8 cellular contexts compared by ENCODE assay signal in the genomic region with DNA sequence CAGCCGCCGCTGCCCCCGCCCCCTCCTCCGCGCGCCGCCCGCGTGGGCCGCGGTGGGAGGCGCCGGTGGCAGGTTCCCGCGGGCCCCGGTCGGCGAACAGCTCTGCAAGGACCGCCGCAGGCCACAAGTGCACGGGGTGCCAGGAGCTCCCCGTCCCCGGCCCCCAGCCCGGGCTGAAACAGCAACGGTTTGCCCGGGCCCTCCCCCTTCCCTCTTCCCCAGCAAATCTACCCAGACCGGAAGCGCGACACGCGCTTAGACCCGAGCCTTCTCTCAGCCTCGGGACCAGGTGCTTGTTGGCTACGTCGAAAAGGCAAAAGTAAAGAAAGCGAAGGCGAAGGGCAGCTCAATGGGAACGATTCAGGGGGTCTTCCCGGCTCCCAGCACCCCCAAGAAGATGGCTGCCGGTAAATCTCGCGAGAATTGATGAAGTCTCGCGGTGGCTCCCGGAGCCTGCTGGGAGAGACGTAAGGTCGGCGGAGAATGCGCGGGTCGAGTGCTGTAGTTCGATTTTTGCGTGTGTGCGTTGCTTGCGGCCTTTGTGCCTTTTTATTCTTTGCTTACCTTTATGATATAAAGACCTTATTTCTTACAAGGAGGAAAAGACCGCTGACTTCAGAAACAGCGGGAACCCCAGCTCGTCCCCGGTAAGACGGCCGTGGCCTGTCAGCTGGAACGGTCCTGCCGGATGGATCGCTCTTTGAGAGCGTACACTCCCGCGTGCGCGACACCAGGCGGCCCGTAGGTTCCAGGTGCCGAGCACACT. TPM values are rescaled to one million over a fixed set of nuclear protein-coding genes. Genes with fewer than 3 reads are reported as not detected.
A peak's percentile ranks its signal among the peaks of the same experiment; 100 is the strongest.
DNase-seq lines count a peak whose midpoint lies in the region; ATAC-seq, FAIRE-seq and TF ChIP-seq lines count a peak whose summit lies in the region.

A gene with protein sequence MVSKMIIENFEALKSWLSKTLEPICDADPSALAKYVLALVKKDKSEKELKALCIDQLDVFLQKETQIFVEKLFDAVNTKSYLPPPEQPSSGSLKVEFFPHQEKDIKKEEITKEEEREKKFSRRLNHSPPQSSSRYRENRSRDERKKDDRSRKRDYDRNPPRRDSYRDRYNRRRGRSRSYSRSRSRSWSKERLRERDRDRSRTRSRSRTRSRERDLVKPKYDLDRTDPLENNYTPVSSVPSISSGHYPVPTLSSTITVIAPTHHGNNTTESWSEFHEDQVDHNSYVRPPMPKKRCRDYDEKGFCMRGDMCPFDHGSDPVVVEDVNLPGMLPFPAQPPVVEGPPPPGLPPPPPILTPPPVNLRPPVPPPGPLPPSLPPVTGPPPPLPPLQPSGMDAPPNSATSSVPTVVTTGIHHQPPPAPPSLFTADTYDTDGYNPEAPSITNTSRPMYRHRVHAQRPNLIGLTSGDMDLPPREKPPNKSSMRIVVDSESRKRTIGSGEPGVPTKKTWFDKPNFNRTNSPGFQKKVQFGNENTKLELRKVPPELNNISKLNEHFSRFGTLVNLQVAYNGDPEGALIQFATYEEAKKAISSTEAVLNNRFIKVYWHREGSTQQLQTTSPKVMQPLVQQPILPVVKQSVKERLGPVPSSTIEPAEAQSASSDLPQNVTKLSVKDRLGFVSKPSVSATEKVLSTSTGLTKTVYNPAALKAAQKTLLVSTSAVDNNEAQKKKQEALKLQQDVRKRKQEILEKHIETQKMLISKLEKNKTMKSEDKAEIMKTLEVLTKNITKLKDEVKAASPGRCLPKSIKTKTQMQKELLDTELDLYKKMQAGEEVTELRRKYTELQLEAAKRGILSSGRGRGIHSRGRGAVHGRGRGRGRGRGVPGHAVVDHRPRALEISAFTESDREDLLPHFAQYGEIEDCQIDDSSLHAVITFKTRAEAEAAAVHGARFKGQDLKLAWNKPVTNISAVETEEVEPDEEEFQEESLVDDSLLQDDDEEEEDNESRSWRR (minus strand): TSS at position 425 of the 766 bp plus-strand sequence. CDS start 481 bp downstream, outside the sequence.

- FAIRE-seq in D721Med (lab: Jason Lieb, UNC) = no peak

- TF ChIP-seq CTCF in D721Med (IDR thresholded peaks at IDR 0.05; ENCODE audit: insufficient read depth, missing control alignments) = no peak

- DNase-seq in D721Med (ENCODE audit: insufficient read length, low spot score) (peak; percentile 61), HuH-7.5 (ENCODE audit: low spot score) (peak; percentile 82), OCI-M1 (lab: John Stamatoyannopoulos, UW) (peak; percentile 96), activated T-cell treated with anti-CD3 and anti-CD28 coated beads for 24 hours (ENCODE audit: low read depth) (peak; percentile 92), epithelial cell of prostate (ENCODE audit: low read depth, low spot score) (no peak), mucosa of gallbladder (ENCODE audit: low spot score) (peak; percentile 96)
- peak; percentile 84 to 85 for DNase-seq in stimulated activated CD8-positive, alpha-beta memory T cell treated with anti-CD3 and anti-CD28 coated beads, Interleukin-4, amount 100 ng/mL, for 4 hours (ENCODE audit: low read depth in 2 of 2, low spot score in 1 of 2)

- peak; percentile 79 for ATAC-seq in GM21526 (IDR thresholded peaks at IDR 0.05; ENCODE audit: low FRiP score, unreplicated experiment)

- H3K27ac ChIP-seq in epithelial cell of prostate = peak within 1 kb of the TSS; percentile 85

RNA-seq across cellular contexts. Expression of the gene that starts here (rescaled TPM):
- 29.7 TPM for total RNA-seq in mucosa of gallbladder
